ENCODE assay signal across 19 cellular contexts in genomic region chr10:6458814-6459213, GRCh38.
DNase-seq lines count a peak whose midpoint lies in the region; ATAC-seq and TF ChIP-seq lines count a peak whose summit lies in the region.
"Had no signal": no experiment of that assay in that cellular context is flagged by ENCODE, and none has a peak within 500 bp of the region (broad histone marks: within the 10 kb centered on the region; RNA-seq: fewer than 3 reads in every experiment).

No MANE protein-coding gene starts in this region.

- no peak for ATAC-seq in natural killer cell
- ATAC-seq: gastroesophageal sphincter, HepG2 had no signal

- H3K36me3 ChIP-seq in KOPT-K1 (ENCODE audit: insufficient read depth, low read length): peaks cover 99% of the 10 kb centered on the region
- H3K36me3 ChIP-seq: neural progenitor cell had no signal

- H3K27me3 Mint-ChIP-seq in activated T-helper 1 cell treated with anti-CD3 and anti-CD28 coated beads, Interleukin-12 subunit alpha, Interleukin-12 subunit beta, Interleukin-2, Interleukin-4 antibody, amounts not matched to agents 30 ng/mL and 10 ng/mL and 1 ng/mL, durations not matched to agents 14 hours and 24 hours and 36 hours (ENCODE audit: insufficient read depth): no peaks in the 10 kb centered on the region
- H3K27me3 Mint-ChIP-seq in natural killer cell (ENCODE audit: low read depth in 2 of 2): no peaks in the 10 kb centered on the region

- DNase-seq in activated CD8-positive, alpha-beta memory T cell treated with anti-CD3 and anti-CD28 coated beads for 24 hours: peak; percentile 45
- no peak for DNase-seq in activated CD8-positive, alpha-beta memory T cell treated with anti-CD3 and anti-CD28 coated beads, Interleukin-2, amount 50 U/mL, for 4 hours
- DNase-seq in activated T-helper 1 cell treated with anti-CD3 and anti-CD28 coated beads, Interleukin-12 subunit alpha, Interleukin-12 subunit beta, Interleukin-2, Interleukin-4 antibody, amounts not matched to agents 30 ng/mL and 10 ng/mL and 1 ng/mL, durations not matched to agents 14 hours and 24 hours and 36 hours (ENCODE audit: low spot score): no peak
- DNase-seq in natural killer cell (no peak), NCI-H187 treated with DMSO at 0.1 percent for 48 hours (lab: John Stamatoyannopoulos, UW) (no peak), HK-2 (ENCODE audit: unreplicated experiment) (no peak), SKM-1 (lab: John Stamatoyannopoulos, UW; ENCODE audit: unreplicated experiment) (no peak)
- DNase-seq: ACHN; activated CD4-positive, alpha-beta T cell treated with anti-CD3 and anti-CD28 coated beads, Interleukin-2, amount 50 U/mL, for 1 hour; effector memory CD4-positive, alpha-beta T cell; NCI-H526 had no signal

- no peak overlapping the region for H3K4me3 Mint-ChIP-seq in activated T-helper 1 cell treated with anti-CD3 and anti-CD28 coated beads, Interleukin-12 subunit alpha, Interleukin-12 subunit beta, Interleukin-2, Interleukin-4 antibody, amounts not matched to agents 30 ng/mL and 10 ng/mL and 1 ng/mL, durations not matched to agents 14 hours and 24 hours and 36 hours
- no peak overlapping the region for H3K4me3 Mint-ChIP-seq in natural killer cell
- H3K4me3 Mint-ChIP-seq: brain, neural progenitor cell had no signal

- peaks cover 9% of the 10 kb centered on the region for H3K4me1 Mint-ChIP-seq in activated T-helper 1 cell treated with anti-CD3 and anti-CD28 coated beads, Interleukin-12 subunit alpha, Interleukin-12 subunit beta, Interleukin-2, Interleukin-4 antibody, amounts not matched to agents 30 ng/mL and 10 ng/mL and 1 ng/mL, durations not matched to agents 14 hours and 24 hours and 36 hours (ENCODE audit: low read depth)
- peaks cover 13 to 30% of the 10 kb centered on the region in 2 donors for H3K4me1 Mint-ChIP-seq in natural killer cell
- H3K4me1 Mint-ChIP-seq: brain, neural progenitor cell had no signal

- peak overlapping the region; percentile 6 for H3K27ac ChIP-seq in KOPT-K1 (ENCODE audit: low read depth, low read length, poor library complexity, severe bottlenecking)
- H3K27ac ChIP-seq: BLaER1, gastroesophageal sphincter, HL-60, neural progenitor cell, RWPE1 had no signal

- peaks cover 85% of the 10 kb centered on the region for H3K36me3 Mint-ChIP-seq in activated T-helper 1 cell treated with anti-CD3 and anti-CD28 coated beads, Interleukin-12 subunit alpha, Interleukin-12 subunit beta, Interleukin-2, Interleukin-4 antibody, amounts not matched to agents 30 ng/mL and 10 ng/mL and 1 ng/mL, durations not matched to agents 14 hours and 24 hours and 36 hours (ENCODE audit: low read depth)
- peaks cover 38% of the 10 kb centered on the region for H3K36me3 Mint-ChIP-seq in natural killer cell

- H3K9me3 Mint-ChIP-seq in activated T-helper 1 cell treated with anti-CD3 and anti-CD28 coated beads, Interleukin-12 subunit alpha, Interleukin-12 subunit beta, Interleukin-2, Interleukin-4 antibody, amounts not matched to agents 30 ng/mL and 10 ng/mL and 1 ng/mL, durations not matched to agents 14 hours and 24 hours and 36 hours: peaks cover 15% of the 10 kb centered on the region
- peaks cover 4% of the 10 kb centered on the region in 2 donors for H3K9me3 Mint-ChIP-seq in natural killer cell

- H3K9me3 ChIP-seq in KOPT-K1 (ENCODE audit: insufficient read depth, low read length, poor library complexity, severe bottlenecking): peaks cover 23% of the 10 kb centered on the region

- H3K27ac Mint-ChIP-seq in activated T-helper 1 cell treated with anti-CD3 and anti-CD28 coated beads, Interleukin-12 subunit alpha, Interleukin-12 subunit beta, Interleukin-2, Interleukin-4 antibody, amounts not matched to agents 30 ng/mL and 10 ng/mL and 1 ng/mL, durations not matched to agents 14 hours and 24 hours and 36 hours: peak overlapping the region; percentile 75
- peak overlapping the region; percentile 50 to 63 for H3K27ac Mint-ChIP-seq in natural killer cell
- H3K27ac Mint-ChIP-seq: brain, neural progenitor cell had no signal

- intact Hi-C loops in activated T-helper 1 cell treated with anti-CD3 and anti-CD28 coated beads, Interleukin-12 subunit alpha, Interleukin-12 subunit beta, Interleukin-2, Interleukin-4 antibody, amounts not matched to agents 30 ng/mL and 10 ng/mL and 1 ng/mL, durations not matched to agents 14 hours and 24 hours and 36 hours (cut with micrococcal nuclease): no loop called here
- intact Hi-C loops in natural killer cell (cut with micrococcal nuclease): no loop called here

- TF ChIP-seq CTCF in natural killer cell (IDR thresholded peaks at IDR 0.05): no peak
